Comparison of ENCODE assay signal across 9 cellular contexts in genomic region chr19:12778905-12779161, GRCh38. TPM values are rescaled to one million over a fixed set of nuclear protein-coding genes. Genes with fewer than 3 reads are reported as not detected.
DNase-seq lines count a peak whose midpoint lies in the region; ATAC-seq and TF ChIP-seq lines count a peak whose summit lies in the region.
"Had no signal": no experiment of that assay in that cellular context is flagged by ENCODE, and none has a peak within 500 bp of the region (broad histone marks: within the 10 kb centered on the region; RNA-seq: fewer than 3 reads in every experiment).

No MANE protein-coding gene starts in this region.

- no peaks in the 10 kb centered on the region for H3K9me2 ChIP-seq in DOHH2 (replicated peaks; ENCODE audit: control insufficient read depth, low read length)

- peak overlapping the region; percentile 99 for H3K4me2 ChIP-seq in DOHH2 (ENCODE audit: low read length)

- H3K27me3 ChIP-seq in DOHH2 (ENCODE audit: control insufficient read depth, low read length) (no peaks in the 10 kb centered on the region), SJCRH30 (no peaks in the 10 kb centered on the region), esophagus (ENCODE audit: control insufficient read depth in 1 of 2, insufficient read depth in 2 of 2, low read length in 2 of 2) (no peaks in the 10 kb centered on the region), prostate gland (replicated peaks; ENCODE audit: insufficient read depth) (no peaks in the 10 kb centered on the region)

- intact Hi-C loops in prostate gland (cut with DNase I), result no loop called here

- no peaks in the 10 kb centered on the region for H4K20me1 ChIP-seq in DOHH2 (ENCODE audit: control insufficient read depth, insufficient read depth, low read depth, low read length)

- no peak for TF ChIP-seq POLR2A in prostate gland (IDR thresholded peaks at IDR 0.05)

- TF ChIP-seq CTCF in DOHH2 (IDR thresholded peaks at IDR 0.05; ENCODE audit: low read depth, low read length, poor library complexity, severe bottlenecking) (no peak), prostate gland (IDR thresholded peaks at IDR 0.05) (no peak)

- H3K27ac ChIP-seq in DOHH2 (ENCODE audit: low read depth, low read length) (peak overlapping the region; percentile 50), SJCRH30 (peak overlapping the region; percentile 96), esophagus (ENCODE audit: low read depth in 2 of 2, low read length in 1 of 2) (peak overlapping the region; percentile 96 to 99), prostate gland (peak overlapping the region; percentile 92 to 93)

- H3K4me1 ChIP-seq in DOHH2 (ENCODE audit: control insufficient read depth, low read length) (peaks cover 64% of the 10 kb centered on the region), SJCRH30 (peaks cover 23% of the 10 kb centered on the region), esophagus (ENCODE audit: control insufficient read depth in 2 of 2, insufficient read depth in 2 of 2, low read length in 1 of 2) (peaks cover 7 to 22% of the 10 kb centered on the region in 2 donors), prostate gland (replicated peaks) (peaks cover 15% of the 10 kb centered on the region)

- peaks cover 19% of the 10 kb centered on the region for H3F3A ChIP-seq in DOHH2 (ENCODE audit: control insufficient read depth, insufficient read depth)

- ATAC-seq in GM21529 (IDR thresholded peaks at IDR 0.05; ENCODE audit: unreplicated experiment), result no peak

- H3K36me3 ChIP-seq in DOHH2 (ENCODE audit: control insufficient read depth, low read length) (peaks cover 3% of the 10 kb centered on the region; the same call in 1 of the 2 replicates), SJCRH30 (no peaks in the 10 kb centered on the region), esophagus (ENCODE audit: control insufficient read depth in 2 of 2, insufficient read depth in 2 of 2, low read length in 1 of 2) (peaks cover 0 to 4% of the 10 kb centered on the region in 2 donors), prostate gland (no peaks in the 10 kb centered on the region)

- 18 to 51% methylated on average over 6 of the region's 6 CpGs for WGBS in esophagus, 2 donors
- 39% methylated on average over 6 of the region's 6 CpGs for WGBS in prostate gland

- H3K4me3 ChIP-seq in DOHH2 (ENCODE audit: low read length) (peak overlapping the region; percentile 91), SJCRH30 (peak overlapping the region; percentile 60), esophagus (ENCODE audit: low read depth in 1 of 2, low read length in 2 of 2) (peak overlapping the region; percentile 63 to 66), prostate gland (peak overlapping the region; percentile 45 to 49)

- H3K9me3 ChIP-seq in DOHH2 (ENCODE audit: control insufficient read depth, insufficient read depth, low read length) (no peaks in the 10 kb centered on the region), SJCRH30 (replicated peaks) (no peaks in the 10 kb centered on the region), esophagus (ENCODE audit: control insufficient read depth in 2 of 2, insufficient read depth in 1 of 2, low read depth in 1 of 2, low read length in 1 of 2) (no peaks in the 10 kb centered on the region), prostate gland (no peaks in the 10 kb centered on the region)

- H3K79me2 ChIP-seq in DOHH2 (ENCODE audit: control insufficient read depth, low read length), result no peaks in the 10 kb centered on the region

- DNase-seq in SJCRH30, result no peak
- DNase-seq in prostate gland (ENCODE audit: low spot score), result no peak
- no peak for DNase-seq in NOMO-1 treated with dmso at 0.1 percent for 144 hours (lab: John Stamatoyannopoulos, UW; ENCODE audit: unreplicated experiment)
- no peak for DNase-seq in epidermal melanocyte (ENCODE audit: insufficient read length, low spot score)
- no peak for DNase-seq in KG1 (lab: John Stamatoyannopoulos, UW)

RNA-seq across cellular contexts. Expression of gene HOOK2, which starts 3.5 kb away (rescaled TPM):
- 14.1 and 19.0 TPM in 2 replicates for total RNA-seq in SJCRH30 (2014; rRNA removed; shearing (Covaris generic))
- polyA plus RNA-seq in esophagus, result 100 to 1,000 TPM in 1 of 2 donors, 10 to 100 TPM in 1; 47.9 to 103 TPM
- total RNA-seq in prostate gland, result 100 to 1,000 TPM in 1 of 2 donors, 10 to 100 TPM in 1; 49.6 to 126 TPM

RNA-seq across cellular contexts. Expression of gene JUNB, which starts 12.5 kb away (rescaled TPM):
- total RNA-seq in SJCRH30 (2014; rRNA removed; shearing (Covaris generic)), result 34.8 and 39.7 TPM in 2 replicates
- polyA plus RNA-seq in esophagus, result 100 to 1,000 TPM; 175 to 339 TPM
- total RNA-seq in prostate gland, result 100 to 1,000 TPM; 173 to 290 TPM

RNA-seq across cellular contexts. Expression of gene PRDX2, which starts 22.8 kb away (rescaled TPM):
- 55.9 and 64.6 TPM in 2 replicates for total RNA-seq in SJCRH30 (2014; rRNA removed; shearing (Covaris generic))
- 100 to 1,000 TPM; 157 to 323 TPM for polyA plus RNA-seq in esophagus
- total RNA-seq in prostate gland, result 100 to 1,000 TPM; 256 to 548 TPM

RNA-seq across cellular contexts. Expression of gene THSD8, which starts 23.0 kb away (rescaled TPM):
- not detected in 2 replicates for total RNA-seq in SJCRH30 (2014; rRNA removed; shearing (Covaris generic))
- 1 to 10 TPM; 2.8 to 8.4 TPM for polyA plus RNA-seq in esophagus
- total RNA-seq in prostate gland, result under 1 TPM in 1 of 2 donors, not detected in 1; 0.91 TPM

RNA-seq across cellular contexts. Expression of gene BEST2, which starts 27.2 kb away (rescaled TPM):
- total RNA-seq in SJCRH30 (2014; rRNA removed; shearing (Covaris generic)), result 0.04 and 0.10 TPM in 2 replicates
- polyA plus RNA-seq in esophagus, result under 1 TPM; 0.06 TPM
- total RNA-seq in prostate gland, result under 1 TPM in 1 of 2 donors, not detected in 1; 0.91 TPM
- total RNA-seq: left lobe of liver had no signal
